In the genomic region with DNA sequence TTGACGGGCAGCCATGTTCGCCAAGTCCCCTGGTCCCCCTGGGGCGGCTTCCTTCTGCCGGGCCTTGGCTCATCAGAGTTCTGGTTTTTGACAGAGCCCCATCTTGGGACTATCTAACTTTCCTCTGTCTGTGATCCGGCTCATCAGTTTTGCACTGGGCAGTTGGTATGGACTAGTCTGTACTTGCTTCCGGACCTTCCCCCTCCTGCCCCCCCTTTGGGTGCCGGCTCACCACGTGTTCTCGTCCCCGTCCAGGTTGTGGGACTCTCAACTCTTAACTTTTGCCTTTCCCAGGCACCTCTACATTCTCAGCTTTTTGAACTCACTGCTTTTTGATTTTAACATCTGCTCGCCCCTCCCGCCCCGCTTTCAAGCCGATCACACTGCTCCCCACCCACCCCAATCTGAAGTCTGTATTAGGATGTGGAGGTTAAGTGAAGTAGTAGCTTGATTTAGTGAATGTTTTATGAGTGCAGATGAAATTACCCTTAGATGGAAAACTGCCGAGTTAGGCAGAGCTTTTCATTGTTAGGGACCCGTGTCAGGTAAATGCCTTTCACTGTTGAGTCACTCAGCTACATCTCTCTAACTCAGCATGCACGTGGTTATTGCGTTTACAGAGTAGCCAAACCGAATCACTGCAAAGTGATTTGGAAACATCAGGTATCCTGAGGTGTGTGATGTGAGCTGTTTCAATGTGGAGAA, we compare ENCODE assay signal across 8 cellular contexts. TPM values are rescaled to one million over a fixed set of nuclear protein-coding genes. Genes with fewer than 3 reads are reported as not detected.
DNase-seq lines count a peak whose midpoint lies in the region; ATAC-seq and TF ChIP-seq lines count a peak whose summit lies in the region.

No MANE protein-coding gene starts in this region.

- no peaks in the 10 kb centered on the region for H3K27me3 ChIP-seq in PC-9 (ENCODE audit: insufficient read depth, low read depth)
- no peaks in the 10 kb centered on the region for H3K27me3 ChIP-seq in osteoblast (ENCODE audit: insufficient read depth, low read length)
- no peaks in the 10 kb centered on the region for H3K27me3 ChIP-seq in uterus

- ATAC-seq in GM18517 (IDR thresholded peaks at IDR 0.05; ENCODE audit: unreplicated experiment), result peak; percentile 19
- ATAC-seq in HG02973 (IDR thresholded peaks at IDR 0.05; ENCODE audit: unreplicated experiment), result peak; percentile 25

- intact Hi-C loops in PC-9 (cut with micrococcal nuclease; ENCODE audit: unreplicated experiment) (loop anchor here (10.0 kb wide), 1 partner anchor 331 kb away; no protein-coding TSS in a partner anchor), uterus (cut with DNase I; ENCODE audit: low total_unique reads) (loop anchor here (10.0 kb wide), 1 partner anchor 331 kb away; no protein-coding TSS in a partner anchor)

- H3K4me1 ChIP-seq in PC-9 (replicated peaks; ENCODE audit: insufficient read depth), result peaks cover 34% of the 10 kb centered on the region
- peaks cover 35% of the 10 kb centered on the region for H3K4me1 ChIP-seq in osteoblast (ENCODE audit: insufficient read depth, low read length)
- peaks cover 0 to 7% of the 10 kb centered on the region in 2 donors for H3K4me1 ChIP-seq in uterus

- H3K79me2 ChIP-seq in PC-9 (ENCODE audit: low read depth), result peaks cover 60% of the 10 kb centered on the region
- peaks cover 59% of the 10 kb centered on the region for H3K79me2 ChIP-seq in osteoblast (ENCODE audit: insufficient read depth, low read length)

- peak overlapping the region; percentile 73; the same call in 1 of the 2 replicates for H2AFZ ChIP-seq in PC-9
- H2AFZ ChIP-seq in osteoblast (ENCODE audit: low read length), result peak overlapping the region; percentile 96

- BruUV-seq in PC-9 (replicated peaks; lab: Mats Ljungman, UMichigan), result TSS peak; percentile 32

- CTCF ChIA-PET in PC-9 (lab: Charles Lee), result no interaction called here

- H3F3A ChIP-seq in PC-9 (ENCODE audit: insufficient read depth, low read depth), result peaks cover 6% of the 10 kb centered on the region

- TF ChIP-seq CTCF in PC-9 (conservative IDR thresholded peaks at IDR 0.05) (no peak), osteoblast (IDR thresholded peaks at IDR 0.05; ENCODE audit: extremely low read depth, low read depth, low read length) (no peak), uterus (IDR thresholded peaks at IDR 0.05) (no peak)

- H3K27ac ChIP-seq in PC-9 (peak overlapping the region; percentile 58), osteoblast (ENCODE audit: low read depth, low read length) (peak overlapping the region; percentile 85), uterus (peak overlapping the region; percentile 74 to 86)

- DNase-seq in PC-9, result peak in 1 of 2 experiments; percentile 71
- peak; percentile 57 for DNase-seq in activated naive CD4-positive, alpha-beta T cell treated with Interleukin-2 at 50 U/mL for 16 hours
- DNase-seq in glomerular visceral epithelial cell (ENCODE audit: extremely low spot score), result peak; percentile 21
- DNase-seq in osteoblast (ENCODE audit: insufficient read length, low spot score, missing footprints), result peak; percentile 78
- DNase-seq in uterus, result peak; percentile 28 to 34
- no peak for DNase-seq in D341Med (ENCODE audit: low spot score)

- H3K4me3 ChIP-seq in PC-9 (peak overlapping the region; percentile 98), osteoblast (ENCODE audit: insufficient read depth, low read length) (peak overlapping the region; percentile 99), uterus (peak overlapping the region; percentile 71 to 99)

- no peaks in the 10 kb centered on the region for H3K9me2 ChIP-seq in PC-9 (ENCODE audit: insufficient read depth)

- peaks cover 48% of the 10 kb centered on the region for H4K20me1 ChIP-seq in PC-9 (ENCODE audit: insufficient read depth)
- H4K20me1 ChIP-seq in osteoblast (ENCODE audit: insufficient read depth, low read length), result peaks cover 52% of the 10 kb centered on the region

- POLR2A ChIA-PET in PC-9 (lab: Charles Lee; ENCODE audit: unreplicated experiment), result interaction anchor here (0.5 to 0.9 kb wide), 4 partner anchors 25 to 466 kb away, joined by 3 to 12 read pairs (median 4); partner anchors contain the start of gene TRMT61B

- H3K4me2 ChIP-seq in PC-9, result peak overlapping the region; percentile 90
- peak overlapping the region; percentile 97 for H3K4me2 ChIP-seq in osteoblast (ENCODE audit: insufficient read depth, low read length)

- H3K36me3 ChIP-seq in PC-9 (ENCODE audit: low read depth) (peaks cover 22% of the 10 kb centered on the region), osteoblast (ENCODE audit: insufficient read depth, low read length) (no peaks in the 10 kb centered on the region), uterus (no peaks in the 10 kb centered on the region)

- TF ChIP-seq POLR2A in uterus (IDR thresholded peaks at IDR 0.05), result no peak

- H3K9me3 ChIP-seq in PC-9 (ENCODE audit: insufficient read depth, low read depth), result no peaks in the 10 kb centered on the region
- H3K9me3 ChIP-seq in osteoblast (ENCODE audit: low read depth, low read length), result no peaks in the 10 kb centered on the region
- no peaks in the 10 kb centered on the region for H3K9me3 ChIP-seq in uterus

RNA-seq across cellular contexts. Expression of gene WDR43, which starts 0.9 kb away (rescaled TPM):
- 37.1 and 57.9 TPM in 2 replicates for total RNA-seq in PC-9 (2021)
- total RNA-seq in osteoblast, result 71.6 and 79.3 TPM in 2 replicates
- 10 to 100 TPM; 42.9 to 82.2 (median 74.6) TPM for total RNA-seq in uterus

RNA-seq across cellular contexts. Expression of gene TRMT61B, which starts 25.2 kb away (rescaled TPM):
- total RNA-seq in PC-9 (2021) (15.7 and 21.1 TPM in 2 replicates), osteoblast (9.4 and 18.9 TPM in 2 replicates), uterus (10 to 100 TPM; 14.1 to 25.6 (median 22.5) TPM)
